Comparison of ENCODE assay signal across 25 cellular contexts in the genomic region with DNA sequence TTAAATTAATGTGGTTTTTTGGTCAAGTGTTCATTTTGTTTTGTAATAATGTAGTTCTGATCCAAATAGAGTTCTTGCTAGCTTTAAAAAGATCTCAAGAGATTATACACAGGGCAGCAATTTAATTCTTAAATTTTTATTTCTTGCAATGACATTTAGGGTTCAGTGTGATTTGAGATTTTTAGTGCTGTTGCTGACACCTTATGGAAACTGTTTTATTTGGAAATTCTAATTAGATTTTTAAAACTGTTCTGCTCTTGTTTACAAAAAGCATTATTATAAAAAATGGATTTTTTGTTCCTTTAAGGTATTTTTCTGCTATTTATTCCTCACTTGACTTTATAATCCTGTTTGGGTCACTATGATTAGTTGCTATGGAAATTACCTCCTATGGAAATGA.
"Had no signal": no experiment of that assay in that cellular context is flagged by ENCODE, and none has a peak within 500 bp of the region (broad histone marks: within the 10 kb centered on the region; RNA-seq: fewer than 3 reads in every experiment).

No MANE protein-coding gene starts in this region.

- H3K4me3 ChIP-seq: heart left ventricle, spleen, tibial nerve had no signal

- H3K27ac ChIP-seq: heart left ventricle, parathyroid adenoma, spleen, WERI-Rb-1 had no signal

- H3K79me2 ChIP-seq: parathyroid adenoma had no signal

- H3K27ac Mint-ChIP-seq: activated T-helper 1 cell treated with anti-CD3 and anti-CD28 coated beads, Interleukin-12 subunit alpha, Interleukin-12 subunit beta, Interleukin-2, Interleukin-4 antibody, amounts not matched to agents 30 ng/mL and 10 ng/mL and 1 ng/mL, durations not matched to agents 14 hours and 24 hours and 36 hours; effector memory CD8-positive, alpha-beta T cell; memory B cell; T-helper 1 cell treated with Interleukin-12 subunit alpha and Interleukin-12 subunit beta and Interleukin-4 antibody, amounts not matched to agents 30 μg/mL and 1 μg/mL, for 36 hours had no signal

- H3K4me3 Mint-ChIP-seq: activated T-helper 1 cell treated with anti-CD3 and anti-CD28 coated beads, Interleukin-12 subunit alpha, Interleukin-12 subunit beta, Interleukin-2, Interleukin-4 antibody, amounts not matched to agents 30 ng/mL and 10 ng/mL and 1 ng/mL, durations not matched to agents 14 hours and 24 hours and 36 hours; effector memory CD8-positive, alpha-beta T cell; memory B cell; naive thymus-derived CD8-positive, alpha-beta T cell; neural crest cell; T-helper 1 cell treated with Interleukin-12 subunit alpha and Interleukin-12 subunit beta and Interleukin-4 antibody, amounts not matched to agents 30 μg/mL and 1 μg/mL, for 36 hours had no signal

- DNase-seq: activated CD4-positive, alpha-beta T cell treated with anti-CD3 and anti-CD28 coated beads for 48 hours; activated CD4-positive, alpha-beta T cell treated with anti-CD3 and anti-CD28 coated beads, Interleukin-2, amount 50 U/mL, for 48 hours; activated CD8-positive, alpha-beta memory T cell treated with anti-CD3 and anti-CD28 coated beads for 24 hours; activated effector memory CD4-positive, alpha-beta T cell treated with anti-CD3 and anti-CD28 coated beads, Interleukin-2, amount 50 U/mL, for 16 hours; activated naive CD4-positive, alpha-beta T cell treated with anti-CD3 and anti-CD28 coated beads, Interleukin-2, amount 50 U/mL, for 16 hours; anterior cingulate cortex; cerebellar nuclear complex; cortex of kidney; effector memory CD8-positive, alpha-beta T cell; erythroblast; heart left ventricle; naive thymus-derived CD8-positive, alpha-beta T cell; occipital lobe; right cardiac atrium; spleen; stimulated activated naive CD4-positive, alpha-beta T cell; T-helper 9 cell; WERI-Rb-1 had no signal

- H3K9me3 ChIP-seq: heart left ventricle, spleen, tibial nerve had no signal

- H3K9ac ChIP-seq: parathyroid adenoma had no signal

- H3K9me3 Mint-ChIP-seq: activated T-helper 1 cell treated with anti-CD3 and anti-CD28 coated beads, Interleukin-12 subunit alpha, Interleukin-12 subunit beta, Interleukin-2, Interleukin-4 antibody, amounts not matched to agents 30 ng/mL and 10 ng/mL and 1 ng/mL, durations not matched to agents 14 hours and 24 hours and 36 hours; effector memory CD8-positive, alpha-beta T cell; memory B cell; naive thymus-derived CD8-positive, alpha-beta T cell; neural crest cell; T-helper 1 cell treated with Interleukin-12 subunit alpha and Interleukin-12 subunit beta and Interleukin-4 antibody, amounts not matched to agents 30 μg/mL and 1 μg/mL, for 36 hours had no signal

- H3K36me3 ChIP-seq: heart left ventricle, spleen, tibial nerve had no signal

- ATAC-seq: activated CD4-positive, CD25-positive, alpha-beta regulatory T cell treated with anti-CD3 and anti-CD28 coated beads, Interleukin-2, amount 50 U/mL, for 24 hours; effector memory CD8-positive, alpha-beta T cell; heart left ventricle; naive thymus-derived CD8-positive, alpha-beta T cell; right cardiac atrium had no signal

- H3K36me3 Mint-ChIP-seq: memory B cell; naive thymus-derived CD8-positive, alpha-beta T cell had no signal

- H3K27me3 Mint-ChIP-seq: effector memory CD8-positive, alpha-beta T cell; memory B cell; naive thymus-derived CD8-positive, alpha-beta T cell had no signal

- H3K27me3 ChIP-seq: heart left ventricle, spleen, tibial nerve had no signal

- H2AFZ ChIP-seq: parathyroid adenoma had no signal

- H3K4me1 ChIP-seq: parathyroid adenoma had no signal
